In genomic region chr1:6157528-6158174, GRCh38 we compare ENCODE assay signal across 10 cellular contexts. TPM values are rescaled to one million over a fixed set of nuclear protein-coding genes. Genes with fewer than 3 reads are reported as not detected.
A peak's percentile ranks its signal among the peaks of the same experiment; 100 is the strongest.
DNase-seq lines count a peak whose midpoint lies in the region; ATAC-seq and TF ChIP-seq lines count a peak whose summit lies in the region.
"Had no signal": no experiment of that assay in that cellular context is flagged by ENCODE, and none has a peak within 500 bp of the region (broad histone marks: within the 10 kb centered on the region; RNA-seq: fewer than 3 reads in every experiment).

No MANE protein-coding gene starts in this region.

- no peak overlapping the region for H3K27ac Mint-ChIP-seq in activated CD4-positive, alpha-beta T cell treated with anti-CD3 and anti-CD28 coated beads, Interleukin-2, amount 10 ng/mL, durations not matched to agents 7 days and 5 days

- CTCF ChIA-PET in activated CD4-positive, alpha-beta T cell treated with anti-CD3 and anti-CD28 coated beads, Interleukin-2, amount 10 ng/mL, durations not matched to agents 7 days and 5 days (lab: Charles Lee), result no interaction called here

- H3K4me3 Mint-ChIP-seq in activated CD4-positive, alpha-beta T cell treated with anti-CD3 and anti-CD28 coated beads, Interleukin-2, amount 10 ng/mL, durations not matched to agents 7 days and 5 days, result no peak overlapping the region

- no peak for TF ChIP-seq CTCF in epithelial cell of esophagus (IDR thresholded peaks at IDR 0.05; ENCODE audit: insufficient read depth, low read depth, low read length, missing control alignments)

- POLR2A ChIA-PET in activated CD4-positive, alpha-beta T cell treated with anti-CD3 and anti-CD28 coated beads, Interleukin-2, amount 10 ng/mL, durations not matched to agents 7 days and 5 days (lab: Charles Lee), result no interaction called here

- no peak overlapping the region for H3K4me3 ChIP-seq in epithelial cell of esophagus (ENCODE audit: low read length)
- H3K4me3 ChIP-seq: BLaER1 had no signal

- no peaks in the 10 kb centered on the region for H3K36me3 Mint-ChIP-seq in activated CD4-positive, alpha-beta T cell treated with anti-CD3 and anti-CD28 coated beads, Interleukin-2, amount 10 ng/mL, durations not matched to agents 7 days and 5 days (ENCODE audit: low read depth)

- H3K4me1 Mint-ChIP-seq in activated CD4-positive, alpha-beta T cell treated with anti-CD3 and anti-CD28 coated beads, Interleukin-2, amount 10 ng/mL, durations not matched to agents 7 days and 5 days, result peaks cover 23% of the 10 kb centered on the region

- H3K9me3 Mint-ChIP-seq in activated CD4-positive, alpha-beta T cell treated with anti-CD3 and anti-CD28 coated beads, Interleukin-2, amount 10 ng/mL, durations not matched to agents 7 days and 5 days, result no peaks in the 10 kb centered on the region

- H3K27me3 Mint-ChIP-seq in activated CD4-positive, alpha-beta T cell treated with anti-CD3 and anti-CD28 coated beads, Interleukin-2, amount 10 ng/mL, durations not matched to agents 7 days and 5 days, result peaks cover 7% of the 10 kb centered on the region

- no peak for ATAC-seq in GM18519 (IDR thresholded peaks at IDR 0.05; ENCODE audit: low FRiP score, unreplicated experiment)
- ATAC-seq in HG03520 (IDR thresholded peaks at IDR 0.05; ENCODE audit: unreplicated experiment), result no peak

- peak; percentile 47 to 63 for DNase-seq in activated CD4-positive, alpha-beta T cell treated with anti-CD3 and anti-CD28 coated beads, Interleukin-2, amount 50 U/mL, for 48 hours
- DNase-seq in activated CD4-positive, alpha-beta T cell treated with anti-CD3 and anti-CD28 coated beads, Interleukin-2, amount 10 ng/mL, durations not matched to agents 7 days and 5 days, result no peak
- DNase-seq in NCI-H69 (lab: John Stamatoyannopoulos, UW) (peak; percentile 89), epithelial cell of esophagus (ENCODE audit: low read depth) (peak; percentile 98), mesenteric fat pad (ENCODE audit: low spot score) (no peak)
- peak; percentile 40 for DNase-seq in stimulated activated CD4-positive, alpha-beta T cell treated with anti-CD3 and anti-CD28 coated beads, Interleukin-4, amount 100 ng/mL, for 24 hours
- DNase-seq: T1000 had no signal

RNA-seq across cellular contexts. Expression of gene CHD5, which starts 22.5 kb away (rescaled TPM):
- total RNA-seq in activated CD4-positive, alpha-beta T cell treated with anti-CD3 and anti-CD28 coated beads, Interleukin-2, amount 10 ng/mL, durations not matched to agents 7 days and 5 days, result under 1 TPM; 0.67 to 0.96 TPM
- total RNA-seq in mesenteric fat pad, result 0.13 TPM

RNA-seq across cellular contexts. Expression of gene RPL22, which starts 41.7 kb away (rescaled TPM):
- 100 to 1,000 TPM; 328 to 370 TPM for total RNA-seq in activated CD4-positive, alpha-beta T cell treated with anti-CD3 and anti-CD28 coated beads, Interleukin-2, amount 10 ng/mL, durations not matched to agents 7 days and 5 days
- 264 TPM for total RNA-seq in mesenteric fat pad

RNA-seq across cellular contexts. Expression of gene RNF207, which starts 48.3 kb away (rescaled TPM):
- total RNA-seq in activated CD4-positive, alpha-beta T cell treated with anti-CD3 and anti-CD28 coated beads, Interleukin-2, amount 10 ng/mL, durations not matched to agents 7 days and 5 days, result 1 to 10 TPM; 4.0 to 7.4 TPM
- 14.7 TPM for total RNA-seq in mesenteric fat pad

Comparison
In these comparisons a context has a peak if more than half of its experiments do, and no peak if none do; other contexts are left out.
1. DNase-seq: peak in activated CD4-positive, alpha-beta T cell treated with anti-CD3 and anti-CD28 coated beads, Interleukin-2, amount 50 U/mL, for 48 hours (2 of 2), NCI-H69 (single experiment), epithelial cell of esophagus (single experiment) and stimulated activated CD4-positive, alpha-beta T cell treated with anti-CD3 and anti-CD28 coated beads, Interleukin-4, amount 100 ng/mL, for 24 hours (single experiment); none in activated CD4-positive, alpha-beta T cell treated with anti-CD3 and anti-CD28 coated beads, Interleukin-2, amount 10 ng/mL, durations not matched to agents 7 days and 5 days (single experiment) and mesenteric fat pad (single experiment).